In genomic region chr14:36880276-36880675, GRCh38 we compare ENCODE assay signal across 24 cellular contexts.
"Had no signal": no experiment of that assay in that cellular context is flagged by ENCODE, and none has a peak within 500 bp of the region (broad histone marks: within the 10 kb centered on the region; RNA-seq: fewer than 3 reads in every experiment).

No MANE protein-coding gene starts in this region.

- ATAC-seq: foreskin keratinocyte; gastroesophageal sphincter; heart right ventricle; left cardiac atrium; left lung; naive thymus-derived CD4-positive, alpha-beta T cell; right lobe of liver; stimulated activated naive B cell treated with anti-CD40 and anti-IgM and Interleukin-4, amounts not matched to agents 10 μg/mL and 1 μg/mL and 100 μg/mL, for 72 hours; upper lobe of right lung had no signal

- DNase-seq: effector CD8-positive, alpha-beta T cell; endodermal cell; foreskin keratinocyte; heart right ventricle; hippocampal formation; left cardiac atrium; left lung; mesendoderm; midbrain; naive thymus-derived CD4-positive, alpha-beta T cell; right lobe of liver; small intestine; stimulated activated CD4-positive, alpha-beta T cell treated with anti-CD3 and anti-CD28 coated beads, Interleukin-15, amount 100 ng/mL, for 24 hours; stimulated activated CD4-positive, alpha-beta T cell treated with anti-CD3 and anti-CD28 coated beads, Interleukin-2, amount 100 ng/mL, for 48 hours; stimulated activated naive B cell treated with anti-CD40 and anti-IgM and Interleukin-4, amounts not matched to agents 10 μg/mL and 1 μg/mL and 100 μg/mL, for 72 hours; transverse colon; upper lobe of right lung; uterus had no signal

- H3K36me3 Mint-ChIP-seq: neural progenitor cell; stimulated activated naive B cell treated with anti-CD40 and anti-IgM and Interleukin-4, amounts not matched to agents 10 μg/mL and 1 μg/mL and 100 μg/mL, for 72 hours had no signal

- H3K9me3 Mint-ChIP-seq: neural progenitor cell had no signal

- H3K27ac Mint-ChIP-seq: dendritic cell treated with granulocyte-macrophage colony-stimulating factor and Interleukin-4, amounts not matched to agents 40 ng/mL and 50 ng/mL, for 4 days; endodermal cell; naive thymus-derived CD4-positive, alpha-beta T cell; neural progenitor cell; stimulated activated naive B cell treated with anti-CD40 and anti-IgM and Interleukin-4, amounts not matched to agents 10 μg/mL and 1 μg/mL and 100 μg/mL, for 72 hours; stimulated activated naive CD8-positive, alpha-beta T cell treated with anti-CD3 and anti-CD28 coated beads, Interleukin-15, Interleukin-2, amounts not matched to agents 100 ng/mL and 50 ng/mL, for 24 hours had no signal

- H3K4me1 Mint-ChIP-seq: endodermal cell; naive thymus-derived CD4-positive, alpha-beta T cell; nephron; neural progenitor cell; stimulated activated naive B cell treated with anti-CD40 and anti-IgM and Interleukin-4, amounts not matched to agents 10 μg/mL and 1 μg/mL and 100 μg/mL, for 72 hours had no signal

- H3K4me3 Mint-ChIP-seq: dendritic cell treated with granulocyte-macrophage colony-stimulating factor and Interleukin-4, amounts not matched to agents 40 ng/mL and 50 ng/mL, for 4 days; endodermal cell; naive thymus-derived CD4-positive, alpha-beta T cell; nephron; neural progenitor cell; stimulated activated naive B cell treated with anti-CD40 and anti-IgM and Interleukin-4, amounts not matched to agents 10 μg/mL and 1 μg/mL and 100 μg/mL, for 72 hours; stimulated activated naive CD8-positive, alpha-beta T cell treated with anti-CD3 and anti-CD28 coated beads, Interleukin-15, Interleukin-2, amounts not matched to agents 100 ng/mL and 50 ng/mL, for 24 hours had no signal

- H3K27me3 Mint-ChIP-seq: dendritic cell treated with granulocyte-macrophage colony-stimulating factor and Interleukin-4, amounts not matched to agents 40 ng/mL and 50 ng/mL, for 4 days; naive thymus-derived CD4-positive, alpha-beta T cell; progenitor cell of endocrine pancreas; stimulated activated naive B cell treated with anti-CD40 and anti-IgM and Interleukin-4, amounts not matched to agents 10 μg/mL and 1 μg/mL and 100 μg/mL, for 72 hours; stimulated activated naive CD8-positive, alpha-beta T cell treated with anti-CD3 and anti-CD28 coated beads, Interleukin-15, Interleukin-2, amounts not matched to agents 100 ng/mL and 50 ng/mL, for 24 hours had no signal
